ENCODE assay signal across 1 cellular context in genomic region chr1:37255111-37255795, GRCh38.
TF ChIP-seq lines count a peak whose summit lies in the region.

No MANE protein-coding gene starts in this region.

TF ChIP-seq in H1, 55 proteins besides CTCF, POLR2A, EP300 and RAD21 (continued from another document):
- TF ChIP-seq YY1 (IDR thresholded peaks at IDR 0.05; ENCODE audit: low read depth, low read length) = peak; percentile 67; the same call in 1 of the 2 replicates
- no peak for TF ChIP-seq PHF8 (conservative IDR thresholded peaks at IDR 0.05; ENCODE audit: low read depth, low read length)
- peak; percentile 63 for TF ChIP-seq BACH1 (IDR thresholded peaks at IDR 0.05; ENCODE audit: low read length)
- peak; percentile 92 for TF ChIP-seq MAX (IDR thresholded peaks at IDR 0.05)
- TF ChIP-seq EGR1 (IDR thresholded peaks at IDR 0.05; ENCODE audit: borderline replicate concordance, low read depth, low read length) = peak; percentile 67; the same call in 1 of the 2 replicates
- no peak for TF ChIP-seq TAF1 (IDR thresholded peaks at IDR 0.05; ENCODE audit: low read depth, low read length)
- TF ChIP-seq RXRA (IDR thresholded peaks at IDR 0.05; ENCODE audit: insufficient read depth, low read depth, low read length) = 0 out of 2 replicates have a peak, but pooled peaks have one; percentile 24
